Comparison of ENCODE assay signal across 1 cellular context in the genomic region with DNA sequence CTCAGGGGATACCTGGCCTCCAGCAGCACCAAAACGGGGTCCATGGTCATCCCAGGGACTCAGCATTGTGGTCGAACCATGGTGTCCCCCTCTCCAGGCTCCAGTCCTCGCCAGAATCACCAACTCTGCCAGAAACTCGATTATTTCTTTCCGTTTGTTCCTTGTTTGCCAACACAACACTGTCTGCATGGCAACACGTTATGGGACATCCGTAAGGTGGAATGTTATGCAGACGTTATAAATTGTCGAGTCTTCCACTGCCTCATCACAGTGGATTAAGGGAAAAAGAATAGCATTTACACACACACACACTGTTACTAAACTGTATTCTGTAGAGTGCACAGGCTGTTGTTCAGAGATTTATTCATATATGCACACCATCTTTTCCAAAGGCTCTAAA.
TF ChIP-seq lines count a peak whose summit lies in the region.

No MANE protein-coding gene starts in this region.

TF ChIP-seq in HepG2, 621 proteins besides CTCF, POLR2A, EP300 and RAD21:
- TF ChIP-seq, protein P1, sequence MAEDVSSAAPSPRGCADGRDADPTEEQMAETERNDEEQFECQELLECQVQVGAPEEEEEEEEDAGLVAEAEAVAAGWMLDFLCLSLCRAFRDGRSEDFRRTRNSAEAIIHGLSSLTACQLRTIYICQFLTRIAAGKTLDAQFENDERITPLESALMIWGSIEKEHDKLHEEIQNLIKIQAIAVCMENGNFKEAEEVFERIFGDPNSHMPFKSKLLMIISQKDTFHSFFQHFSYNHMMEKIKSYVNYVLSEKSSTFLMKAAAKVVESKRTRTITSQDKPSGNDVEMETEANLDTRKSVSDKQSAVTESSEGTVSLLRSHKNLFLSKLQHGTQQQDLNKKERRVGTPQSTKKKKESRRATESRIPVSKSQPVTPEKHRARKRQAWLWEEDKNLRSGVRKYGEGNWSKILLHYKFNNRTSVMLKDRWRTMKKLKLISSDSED (CRISPR knock-in tag; IDR thresholded peaks at IDR 0.05), result no peak
- TF ChIP-seq ZNF383 (CRISPR knock-in tag; IDR thresholded peaks at IDR 0.05; ENCODE audit: borderline replicate concordance), result no peak
- no peak for TF ChIP-seq MED1 (CRISPR knock-in tag; IDR thresholded peaks at IDR 0.05)
- no peak for TF ChIP-seq EHMT2 (IDR thresholded peaks at IDR 0.05; ENCODE audit: borderline replicate concordance, low read depth, low read length)
- TF ChIP-seq FOXM1 (CRISPR knock-in tag; IDR thresholded peaks at IDR 0.05), result no peak
- no peak for TF ChIP-seq HDAC1 (CRISPR knock-in tag; IDR thresholded peaks at IDR 0.05)
- TF ChIP-seq, protein P2, sequence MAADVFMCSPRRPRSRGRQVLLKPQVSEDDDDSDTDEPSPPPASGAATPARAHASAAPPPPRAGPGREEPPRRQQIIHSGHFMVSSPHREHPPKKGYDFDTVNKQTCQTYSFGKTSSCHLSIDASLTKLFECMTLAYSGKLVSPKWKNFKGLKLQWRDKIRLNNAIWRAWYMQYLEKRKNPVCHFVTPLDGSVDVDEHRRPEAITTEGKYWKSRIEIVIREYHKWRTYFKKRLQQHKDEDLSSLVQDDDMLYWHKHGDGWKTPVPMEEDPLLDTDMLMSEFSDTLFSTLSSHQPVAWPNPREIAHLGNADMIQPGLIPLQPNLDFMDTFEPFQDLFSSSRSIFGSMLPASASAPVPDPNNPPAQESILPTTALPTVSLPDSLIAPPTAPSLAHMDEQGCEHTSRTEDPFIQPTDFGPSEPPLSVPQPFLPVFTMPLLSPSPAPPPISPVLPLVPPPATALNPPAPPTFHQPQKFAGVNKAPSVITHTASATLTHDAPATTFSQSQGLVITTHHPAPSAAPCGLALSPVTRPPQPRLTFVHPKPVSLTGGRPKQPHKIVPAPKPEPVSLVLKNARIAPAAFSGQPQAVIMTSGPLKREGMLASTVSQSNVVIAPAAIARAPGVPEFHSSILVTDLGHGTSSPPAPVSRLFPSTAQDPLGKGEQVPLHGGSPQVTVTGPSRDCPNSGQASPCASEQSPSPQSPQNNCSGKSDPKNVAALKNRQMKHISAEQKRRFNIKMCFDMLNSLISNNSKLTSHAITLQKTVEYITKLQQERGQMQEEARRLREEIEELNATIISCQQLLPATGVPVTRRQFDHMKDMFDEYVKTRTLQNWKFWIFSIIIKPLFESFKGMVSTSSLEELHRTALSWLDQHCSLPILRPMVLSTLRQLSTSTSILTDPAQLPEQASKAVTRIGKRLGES (CRISPR knock-in tag; IDR thresholded peaks at IDR 0.05; ENCODE audit: borderline replicate concordance), result no peak
- TF ChIP-seq ZNF275 (CRISPR knock-in tag; IDR thresholded peaks at IDR 0.05; ENCODE audit: borderline replicate concordance), result no peak
- no peak for TF ChIP-seq TOPORS (CRISPR knock-in tag; IDR thresholded peaks at IDR 0.05)
- TF ChIP-seq ZNF652 (CRISPR knock-in tag; IDR thresholded peaks at IDR 0.05; ENCODE audit: borderline replicate concordance, low read depth), result no peak
- no peak for TF ChIP-seq ZSCAN12 (CRISPR knock-in tag; IDR thresholded peaks at IDR 0.05)
- no peak for TF ChIP-seq MTA1 (CRISPR knock-in tag; IDR thresholded peaks at IDR 0.05; ENCODE audit: borderline replicate concordance)
- no peak for TF ChIP-seq GZF1 (CRISPR knock-in tag; IDR thresholded peaks at IDR 0.05)
